In genomic region chr5:174327317-174327864, GRCh38 we compare ENCODE assay signal across 9 cellular contexts.
DNase-seq lines count a peak whose midpoint lies in the region; ATAC-seq and TF ChIP-seq lines count a peak whose summit lies in the region.
"Had no signal": no experiment of that assay in that cellular context is flagged by ENCODE, and none has a peak within 500 bp of the region (broad histone marks: within the 10 kb centered on the region; RNA-seq: fewer than 3 reads in every experiment).

No MANE protein-coding gene starts in this region.

- H3K27me3 ChIP-seq in foreskin keratinocyte, result no peaks in the 10 kb centered on the region

- H3K9me3 Mint-ChIP-seq in progenitor cell of endocrine pancreas (ENCODE audit: low read depth), result no peaks in the 10 kb centered on the region
- H3K9me3 Mint-ChIP-seq: CD4-positive, CD25-positive, alpha-beta regulatory T cell had no signal

- no peaks in the 10 kb centered on the region for H3K4me1 ChIP-seq in foreskin keratinocyte

- peaks cover 41% of the 10 kb centered on the region for H3K27me3 Mint-ChIP-seq in progenitor cell of endocrine pancreas

- peak; percentile 96 for TF ChIP-seq CTCF in foreskin keratinocyte (conservative IDR thresholded peaks at IDR 0.05)
- TF ChIP-seq CTCF in progenitor cell of endocrine pancreas (IDR thresholded peaks at IDR 0.05; ENCODE audit: unreplicated experiment), result peak; percentile 92

- H3K27ac ChIP-seq in foreskin keratinocyte, result no peak overlapping the region

- peak; percentile 67 for ATAC-seq in HG03432 (IDR thresholded peaks at IDR 0.05; ENCODE audit: unreplicated experiment)
- peak; percentile 87 for ATAC-seq in foreskin keratinocyte
- no peak for ATAC-seq in GM21528 (IDR thresholded peaks at IDR 0.05; ENCODE audit: low FRiP score, unreplicated experiment)

- H3K4me3 Mint-ChIP-seq in progenitor cell of endocrine pancreas (ENCODE audit: low read depth), result no peak overlapping the region
- H3K4me3 Mint-ChIP-seq: CD4-positive, CD25-positive, alpha-beta regulatory T cell had no signal

- H3K4me1 Mint-ChIP-seq in progenitor cell of endocrine pancreas (ENCODE audit: low read depth), result peaks cover 3% of the 10 kb centered on the region
- H3K4me1 Mint-ChIP-seq: CD4-positive, CD25-positive, alpha-beta regulatory T cell had no signal

- no peaks in the 10 kb centered on the region for H3K36me3 Mint-ChIP-seq in progenitor cell of endocrine pancreas (ENCODE audit: insufficient read depth)
- H3K36me3 Mint-ChIP-seq: CD4-positive, CD25-positive, alpha-beta regulatory T cell had no signal

- DNase-seq in NCI-H2081 (lab: John Stamatoyannopoulos, UW), result peak; percentile 26 to 33
- no peak for DNase-seq in NCI-H2081 treated with DMSO at 0.1 percent for 48 hours (lab: John Stamatoyannopoulos, UW)
- peak; percentile 62 for DNase-seq in NOMO-1 treated with DMSO at 0.1 percent for 48 hours (lab: John Stamatoyannopoulos, UW; ENCODE audit: unreplicated experiment)
- peak; percentile 33 for DNase-seq in activated T-cell treated with anti-CD3 and anti-CD28 coated beads for 48 hours (ENCODE audit: low read depth)
- peak; percentile 37 to 61 for DNase-seq in foreskin keratinocyte
- peak; percentile 68 for DNase-seq in progenitor cell of endocrine pancreas (ENCODE audit: low spot score, unreplicated experiment)

- no peak overlapping the region for H3K27ac Mint-ChIP-seq in progenitor cell of endocrine pancreas
- H3K27ac Mint-ChIP-seq: CD4-positive, CD25-positive, alpha-beta regulatory T cell had no signal
